9 cellular contexts compared by ENCODE assay signal in genomic region chr3:129602730-129603560, GRCh38. TPM values are rescaled to one million over a fixed set of nuclear protein-coding genes. Genes with fewer than 3 reads are reported as not detected.
DNase-seq lines count a peak whose midpoint lies in the region; ATAC-seq and TF ChIP-seq lines count a peak whose summit lies in the region.
"Had no signal": no experiment of that assay in that cellular context is flagged by ENCODE, and none has a peak within 500 bp of the region (broad histone marks: within the 10 kb centered on the region; RNA-seq: fewer than 3 reads in every experiment).

No MANE protein-coding gene starts in this region.

- H3K9me3 Mint-ChIP-seq in immature natural killer cell: no peaks in the 10 kb centered on the region

- no peaks in the 10 kb centered on the region for H3K36me3 ChIP-seq in H7 (replicated peaks; ENCODE audit: control insufficient read depth, insufficient read depth, low read length)
- H3K36me3 ChIP-seq in subcutaneous abdominal adipose tissue (ENCODE audit: control insufficient read depth in 5 of 5, insufficient read depth in 5 of 5, low read length in 5 of 5): peaks cover 0 to 16% (median 5%) of the 10 kb centered on the region in 5 donors

- H3K27me3 ChIP-seq in H7 (ENCODE audit: control insufficient read depth, insufficient read depth, low read length): peaks cover 20% of the 10 kb centered on the region
- H3K27me3 ChIP-seq in subcutaneous abdominal adipose tissue (ENCODE audit: control insufficient read depth in 5 of 5, insufficient read depth in 4 of 5, low read length in 5 of 5): peaks cover 0 to 6% (median 0%) of the 10 kb centered on the region in 5 donors

- peaks cover 65 to 73% of the 10 kb centered on the region in 2 donors for H3K4me1 Mint-ChIP-seq in immature natural killer cell

- peak overlapping the region; percentile 26 to 100 (median 65) for H3K9ac ChIP-seq in subcutaneous abdominal adipose tissue (ENCODE audit: low read length in 5 of 5)

- H3K4me1 ChIP-seq in subcutaneous abdominal adipose tissue (ENCODE audit: control insufficient read depth in 5 of 5, insufficient read depth in 5 of 5, low read length in 5 of 5): peaks cover 41 to 93% (median 82%) of the 10 kb centered on the region in 5 donors

- H3K27ac ChIP-seq in subcutaneous abdominal adipose tissue (ENCODE audit: low read depth, low read length): peak overlapping the region; percentile 97

- H3K9me3 ChIP-seq in subcutaneous abdominal adipose tissue (ENCODE audit: control insufficient read depth in 5 of 5, low read length in 5 of 5): peaks cover 0 to 3% (median 0%) of the 10 kb centered on the region in 5 donors

- TF ChIP-seq CTCF in astrocyte of the spinal cord (IDR thresholded peaks at IDR 0.05; ENCODE audit: low read depth, low read length): no peak

- H3K36me3 Mint-ChIP-seq in immature natural killer cell: peaks cover 0 to 3% (median 3%) of the 10 kb centered on the region in 3 donors

- peak overlapping the region; percentile 81 to 98 (median 93) for H3K4me3 Mint-ChIP-seq in immature natural killer cell

- no peak overlapping the region for H3K4me3 ChIP-seq in H7 (ENCODE audit: insufficient read depth, low read depth, low read length)
- peak overlapping the region; percentile 61 for H3K4me3 ChIP-seq in astrocyte of the spinal cord (ENCODE audit: low read depth, low read length)
- H3K4me3 ChIP-seq in subcutaneous abdominal adipose tissue (ENCODE audit: low read depth in 1 of 5, low read length in 5 of 5): peak overlapping the region; percentile 75 to 95 (median 80)

- in situ Hi-C loops in astrocyte of the spinal cord (cut with HindIII; ENCODE audit: low sequenced_read_pairs): no loop called here

- peak; percentile 79 for DNase-seq in H7
- DNase-seq in astrocyte of the spinal cord (ENCODE audit: low read depth, low spot score): peak; percentile 92
- DNase-seq in immature natural killer cell: no peak
- no peak for DNase-seq in HPDE6-E6E7 (ENCODE audit: extremely low spot score)
- no peak for DNase-seq in NCI-H524 treated with DMSO at 0.1 percent for 48 hours (lab: John Stamatoyannopoulos, UW)
- DNase-seq in DMS153 (lab: John Stamatoyannopoulos, UW): no peak

- H3K27me3 Mint-ChIP-seq in immature natural killer cell (ENCODE audit: low read depth in 3 of 3): peaks cover 5 to 12% (median 5%) of the 10 kb centered on the region in 3 donors

- no peak for ATAC-seq in GM21447 (IDR thresholded peaks at IDR 0.05; ENCODE audit: unreplicated experiment)

- no peak overlapping the region for H3K27ac Mint-ChIP-seq in immature natural killer cell

RNA-seq across cellular contexts. Expression of gene PLXND1, which starts 3.5 kb away (rescaled TPM):
- 59.0 and 70.4 TPM in 2 replicates for total RNA-seq in H7 (2014; rRNA removed; shearing (Covaris generic))
- 10 to 100 TPM in 1 of 3 donors, 1 to 10 TPM in 2; 3.1 to 30.2 (median 6.1) TPM for polyA plus RNA-seq in immature natural killer cell

RNA-seq across cellular contexts. Expression of gene H1-8, which starts 60.0 kb away (rescaled TPM):
- total RNA-seq in H7 (2014; rRNA removed; shearing (Covaris generic)): not detected in 2 replicates
- not detected for polyA plus RNA-seq in immature natural killer cell
- total RNA-seq: T-helper 2 cell treated with Interferon-gamma antibody and Interleukin-4, amounts not matched to agents 100 ng/mL and 5 ng/mL, for 36 hours had no signal

Comparison
In these comparisons a context has a peak if more than half of its experiments do, and no peak if none do; other contexts are left out.
1. DNase-seq: peak in H7 (single experiment) and astrocyte of the spinal cord (single experiment); none in immature natural killer cell (0 of 3), HPDE6-E6E7 (single experiment), NCI-H524 treated with DMSO at 0.1 percent for 48 hours (single experiment) and DMS153 (single experiment).